ENCODE assay signal across 1 cellular context in genomic region chr19:6372594-6373095, GRCh38.
TF ChIP-seq lines count a peak whose summit lies in the region.

A gene with protein sequence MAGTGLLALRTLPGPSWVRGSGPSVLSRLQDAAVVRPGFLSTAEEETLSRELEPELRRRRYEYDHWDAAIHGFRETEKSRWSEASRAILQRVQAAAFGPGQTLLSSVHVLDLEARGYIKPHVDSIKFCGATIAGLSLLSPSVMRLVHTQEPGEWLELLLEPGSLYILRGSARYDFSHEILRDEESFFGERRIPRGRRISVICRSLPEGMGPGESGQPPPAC (plus strand): TSS chr19:6372794. CDS start chr19:6372821, 27 bp downstream.

TF ChIP-seq in HepG2, 621 proteins besides CTCF, POLR2A, EP300 and RAD21 (continued from another document and continues in another):
- TF ChIP-seq ZNF407 (CRISPR knock-in tag; IDR thresholded peaks at IDR 0.05; ENCODE audit: not compliant biosample characterization) (peak; percentile 74), ARID4A (CRISPR knock-in tag; IDR thresholded peaks at IDR 0.05; ENCODE audit: borderline replicate concordance) (peak; percentile 87), ZNF619 (CRISPR knock-in tag; IDR thresholded peaks at IDR 0.05) (no peak), ZNF549 (CRISPR knock-in tag; IDR thresholded peaks at IDR 0.05) (no peak), ZNF484 (CRISPR knock-in tag; IDR thresholded peaks at IDR 0.05; ENCODE audit: borderline replicate concordance, low read depth) (no peak), ERF (CRISPR knock-in tag; IDR thresholded peaks at IDR 0.05) (no peak), ZNF275 (CRISPR knock-in tag; IDR thresholded peaks at IDR 0.05; ENCODE audit: borderline replicate concordance) (no peak), SP5 (CRISPR knock-in tag; IDR thresholded peaks at IDR 0.05; ENCODE audit: borderline replicate concordance, low read depth) (peak; percentile 9; the same call in 1 of the 2 replicates), ZNF138 (CRISPR knock-in tag; IDR thresholded peaks at IDR 0.05; ENCODE audit: low read depth) (no peak), DMAP1 (CRISPR knock-in tag; IDR thresholded peaks at IDR 0.05) (no peak; the same call in 1 of the 2 replicates), ZNF10 (CRISPR knock-in tag; IDR thresholded peaks at IDR 0.05; ENCODE audit: borderline replicate concordance, low read depth) (no peak), TAF15 (IDR thresholded peaks at IDR 0.05; ENCODE audit: low read depth, low read length, poor library complexity, severe bottlenecking) (no peak), U2AF1 (optimal IDR thresholded peaks at IDR 0.05; ENCODE audit: low read depth, low read length) (no peak), LCORL (IDR thresholded peaks at IDR 0.05) (no peak), LCORL (CRISPR knock-in tag; IDR thresholded peaks at IDR 0.05) (no peak; the same call in 1 of the 2 replicates), CERS6 (CRISPR knock-in tag; IDR thresholded peaks at IDR 0.05) (no peak), KMT2A (CRISPR knock-in tag; IDR thresholded peaks at IDR 0.05) (no peak), E2F2 (CRISPR knock-in tag; IDR thresholded peaks at IDR 0.05; ENCODE audit: borderline replicate concordance) (no peak; the same call in 1 of the 2 replicates), ZNF430 (CRISPR knock-in tag; IDR thresholded peaks at IDR 0.05) (peak; percentile 77; the same call in 1 of the 2 replicates), ZKSCAN8 (CRISPR knock-in tag; IDR thresholded peaks at IDR 0.05; ENCODE audit: borderline replicate concordance) (no peak), HES4 (CRISPR knock-in tag; IDR thresholded peaks at IDR 0.05; ENCODE audit: borderline replicate concordance) (no peak), SCMH1 (CRISPR knock-in tag; IDR thresholded peaks at IDR 0.05; ENCODE audit: borderline replicate concordance) (no peak), ZFP41 (CRISPR knock-in tag; IDR thresholded peaks at IDR 0.05; ENCODE audit: borderline replicate concordance) (no peak), ZSCAN12 (CRISPR knock-in tag; IDR thresholded peaks at IDR 0.05) (no peak), FOSL1 (CRISPR knock-in tag; IDR thresholded peaks at IDR 0.05; ENCODE audit: borderline replicate concordance) (no peak), NAIF1 (CRISPR knock-in tag; IDR thresholded peaks at IDR 0.05; ENCODE audit: borderline replicate concordance) (no peak), PAF1 (CRISPR knock-in tag; IDR thresholded peaks at IDR 0.05) (no peak), NR1H2 (CRISPR knock-in tag; IDR thresholded peaks at IDR 0.05; ENCODE audit: borderline replicate concordance, low read depth) (no peak; the same call in 1 of the 2 replicates), ZNF616 (CRISPR knock-in tag; IDR thresholded peaks at IDR 0.05; ENCODE audit: low read depth) (no peak), RFXANK (CRISPR knock-in tag; IDR thresholded peaks at IDR 0.05) (no peak), ATRX (CRISPR knock-in tag; IDR thresholded peaks at IDR 0.05; ENCODE audit: borderline replicate concordance) (no peak), MAFF (IDR thresholded peaks at IDR 0.05; ENCODE audit: low read depth, low read length) (no peak), ZNF207 (IDR thresholded peaks at IDR 0.05; ENCODE audit: borderline replicate concordance) (no peak), ZSCAN22 (CRISPR knock-in tag; IDR thresholded peaks at IDR 0.05) (no peak), ZNF629 (CRISPR knock-in tag; conservative IDR thresholded peaks at IDR 0.05) (no peak)
- TF ChIP-seq, protein P1, sequence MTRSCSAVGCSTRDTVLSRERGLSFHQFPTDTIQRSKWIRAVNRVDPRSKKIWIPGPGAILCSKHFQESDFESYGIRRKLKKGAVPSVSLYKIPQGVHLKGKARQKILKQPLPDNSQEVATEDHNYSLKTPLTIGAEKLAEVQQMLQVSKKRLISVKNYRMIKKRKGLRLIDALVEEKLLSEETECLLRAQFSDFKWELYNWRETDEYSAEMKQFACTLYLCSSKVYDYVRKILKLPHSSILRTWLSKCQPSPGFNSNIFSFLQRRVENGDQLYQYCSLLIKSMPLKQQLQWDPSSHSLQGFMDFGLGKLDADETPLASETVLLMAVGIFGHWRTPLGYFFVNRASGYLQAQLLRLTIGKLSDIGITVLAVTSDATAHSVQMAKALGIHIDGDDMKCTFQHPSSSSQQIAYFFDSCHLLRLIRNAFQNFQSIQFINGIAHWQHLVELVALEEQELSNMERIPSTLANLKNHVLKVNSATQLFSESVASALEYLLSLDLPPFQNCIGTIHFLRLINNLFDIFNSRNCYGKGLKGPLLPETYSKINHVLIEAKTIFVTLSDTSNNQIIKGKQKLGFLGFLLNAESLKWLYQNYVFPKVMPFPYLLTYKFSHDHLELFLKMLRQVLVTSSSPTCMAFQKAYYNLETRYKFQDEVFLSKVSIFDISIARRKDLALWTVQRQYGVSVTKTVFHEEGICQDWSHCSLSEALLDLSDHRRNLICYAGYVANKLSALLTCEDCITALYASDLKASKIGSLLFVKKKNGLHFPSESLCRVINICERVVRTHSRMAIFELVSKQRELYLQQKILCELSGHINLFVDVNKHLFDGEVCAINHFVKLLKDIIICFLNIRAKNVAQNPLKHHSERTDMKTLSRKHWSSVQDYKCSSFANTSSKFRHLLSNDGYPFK (CRISPR knock-in tag; IDR thresholded peaks at IDR 0.05; ENCODE audit: borderline replicate concordance): peak; percentile 72; the same call in 1 of the 2 replicates
- TF ChIP-seq, protein P2, sequence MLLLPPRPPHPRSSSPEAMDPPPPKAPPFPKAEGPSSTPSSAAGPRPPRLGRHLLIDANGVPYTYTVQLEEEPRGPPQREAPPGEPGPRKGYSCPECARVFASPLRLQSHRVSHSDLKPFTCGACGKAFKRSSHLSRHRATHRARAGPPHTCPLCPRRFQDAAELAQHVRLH (CRISPR knock-in tag; IDR thresholded peaks at IDR 0.05; ENCODE audit: borderline replicate concordance, low read depth): peak; percentile 13; the same call in 1 of the 2 replicates
- TF ChIP-seq, protein P3, sequence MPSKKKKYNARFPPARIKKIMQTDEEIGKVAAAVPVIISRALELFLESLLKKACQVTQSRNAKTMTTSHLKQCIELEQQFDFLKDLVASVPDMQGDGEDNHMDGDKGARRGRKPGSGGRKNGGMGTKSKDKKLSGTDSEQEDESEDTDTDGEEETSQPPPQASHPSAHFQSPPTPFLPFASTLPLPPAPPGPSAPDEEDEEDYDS (CRISPR knock-in tag; IDR thresholded peaks at IDR 0.05): peak; percentile 92
